In the genomic region with DNA sequence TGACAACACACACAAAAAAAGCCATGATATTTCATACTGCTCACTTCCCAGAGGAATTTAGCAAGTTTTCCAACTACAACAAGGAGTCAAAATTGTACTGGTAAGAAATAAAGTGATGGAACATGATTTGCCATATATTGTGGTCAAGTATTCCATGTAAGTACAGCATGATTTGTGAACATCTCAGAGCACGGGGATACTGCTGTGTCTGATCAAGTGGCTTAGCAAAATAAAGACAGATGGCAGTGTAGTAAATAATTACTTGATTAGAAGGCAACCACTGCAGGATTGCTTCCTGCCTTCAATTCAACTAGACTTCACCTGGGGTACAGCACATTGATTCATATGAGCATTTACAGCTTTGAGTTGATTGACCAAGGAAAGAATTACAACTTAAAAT, we compare ENCODE assay signal across 16 cellular contexts. TPM values are rescaled to one million over a fixed set of nuclear protein-coding genes. Genes with fewer than 3 reads are reported as not detected.
DNase-seq lines count a peak whose midpoint lies in the region; ATAC-seq, FAIRE-seq and TF ChIP-seq lines count a peak whose summit lies in the region.
"Had no signal": no experiment of that assay in that cellular context is flagged by ENCODE, and none has a peak within 500 bp of the region (broad histone marks: within the 10 kb centered on the region; RNA-seq: fewer than 3 reads in every experiment).

No MANE protein-coding gene starts in this region.

- H2AFZ ChIP-seq in H1 (ENCODE audit: low read length): 0 out of 2 replicates have a peak overlapping the region, but pooled peaks have one; percentile 14

- TF ChIP-seq EP300 in H1 (IDR thresholded peaks at IDR 0.05; ENCODE audit: borderline replicate concordance in 1 of 2, low read depth in 2 of 2, low read length in 2 of 2): no peak

- TF ChIP-seq POLR2A in H1 (IDR thresholded peaks at IDR 0.05; ENCODE audit: control extremely low read depth in 1 of 2, low read depth in 2 of 2, low read length in 2 of 2): no peak

- H3K14ac ChIP-seq in H1 (ENCODE audit: insufficient read length): no peak overlapping the region

- no peak overlapping the region; the same call in 1 of the 2 replicates for H2BK15ac ChIP-seq in H1 (ENCODE audit: low read length)

- H4K20me1 ChIP-seq in H1 (replicated peaks in 1 of 2; ENCODE audit: control insufficient read depth in 1 of 2, insufficient read depth in 2 of 2, low read length in 2 of 2): no peaks in the 10 kb centered on the region

- H3K23ac ChIP-seq in H1 (ENCODE audit: insufficient read length): no peak overlapping the region

- H2BK5ac ChIP-seq in H1 (ENCODE audit: low read depth, low read length): no peak overlapping the region

- H3K4ac ChIP-seq in H1 (replicated peaks; ENCODE audit: insufficient read length, low read depth, low read length): no peak overlapping the region

- H4K91ac ChIP-seq in H1 (replicated peaks; ENCODE audit: insufficient read length, low read length): no peak overlapping the region

- no peaks in the 10 kb centered on the region for H3K27me3 ChIP-seq in H1 (replicated peaks in 1 of 4; ENCODE audit: control insufficient read depth in 3 of 4, extremely low read depth in 1 of 4, insufficient read depth in 3 of 4, low read length in 3 of 4)

- POLR2A ChIA-PET in H1 (lab: Charles Lee; ENCODE audit: partially characterized antibody): no interaction called here

- H3K27ac ChIP-seq in H1 (ENCODE audit: low read depth, low read length) (no peak overlapping the region), substantia nigra (ENCODE audit: low read depth, low read length, poor library complexity, severe bottlenecking) (no peak overlapping the region)
- H3K27ac ChIP-seq: A549 had no signal

- peaks cover 0 to 7% (median 6%) of the 10 kb centered on the region in 4 experiments; a peak in 4 of 7 replicates for H3K4me1 ChIP-seq in H1 (replicated peaks in 1 of 4; ENCODE audit: control insufficient read depth in 3 of 4, insufficient read depth in 4 of 4, low read length in 3 of 4)
- H3K4me1 ChIP-seq: A549 had no signal

- H2BK20ac ChIP-seq in H1 (ENCODE audit: low read length): no peak overlapping the region

- H2BK120ac ChIP-seq in H1 (replicated peaks; ENCODE audit: low read depth, low read length): no peak overlapping the region

- no peak overlapping the region for H3K56ac ChIP-seq in H1 (replicated peaks; ENCODE audit: insufficient read length, low read depth, low read length)

- H3K4me2 ChIP-seq in H1 (ENCODE audit: insufficient read depth in 1 of 2, low read depth in 2 of 2, low read length in 2 of 2): no peak overlapping the region
- H3K4me2 ChIP-seq: A549, SK-N-SH had no signal

- 81% methylated on average over 1 of the region's 1 CpG; no CpG with 5 or more reads in 1 of the 2 experiments for WGBS in H1 (ENCODE audit: extremely low coverage in 1 of 2, insufficient coverage in 1 of 2, insufficient read length in 1 of 2, insufficient replicate concordance in 2 of 2, low coverage in 1 of 2, low lambda C conversion rate in 2 of 2, missing lambda C conversion rate in 1 of 2), 2 experiments

- H3K23me2 ChIP-seq in H1 (ENCODE audit: low read depth, low read length): no peaks in the 10 kb centered on the region; the same call in 1 of the 2 replicates

- no peaks in the 10 kb centered on the region for H3K9me3 ChIP-seq in H1 (ENCODE audit: insufficient read depth in 2 of 2, low read depth in 1 of 2, low read length in 1 of 2)
- H3K9me3 ChIP-seq: A549, SK-N-SH had no signal

- DNase-seq in D721Med (ENCODE audit: insufficient read length, low spot score) (no peak), NCI-H1417 treated with DMSO at 0.1 percent for 48 hours (lab: John Stamatoyannopoulos, UW) (peak; percentile 9), NCI-H446 treated with DMSO at 0.1 percent for 48 hours (lab: John Stamatoyannopoulos, UW) (peak; percentile 7), H1 (ENCODE audit: low read depth in 1 of 2, low spot score in 2 of 2) (no peak), substantia nigra (lab: John Stamatoyannopoulos, UW) (no peak), left lobe of liver (ENCODE audit: low spot score) (no peak)
- no peak for DNase-seq in stimulated activated CD4-positive, alpha-beta T cell treated with anti-CD3 and anti-CD28 coated beads, Interleukin-2, amount 100 ng/mL, for 48 hours
- DNase-seq: GDM1, Karpas-422, NCI-H1436, NCI-H2081, SIG-M5, SK-N-SH, T-helper 2 cell had no signal

- H3K9ac ChIP-seq in H1 (replicated peaks in 1 of 4; ENCODE audit: extremely low read depth in 1 of 4, low read depth in 3 of 4, low read length in 3 of 4): no peak overlapping the region
- H3K9ac ChIP-seq: SK-N-SH had no signal

- no peaks in the 10 kb centered on the region for H3K79me2 ChIP-seq in H1 (ENCODE audit: control insufficient read depth in 1 of 2, insufficient read depth in 2 of 2, low read length in 2 of 2)

- no peak overlapping the region for H4K8ac ChIP-seq in H1 (ENCODE audit: extremely low read depth, insufficient read depth, low read length)

- no peak overlapping the region for H2AK5ac ChIP-seq in H1 (ENCODE audit: low read depth, low read length)

- 0 out of 2 replicates have a peak overlapping the region, but pooled peaks have one; percentile 43 for H3K18ac ChIP-seq in H1 (ENCODE audit: extremely low read depth, low read length)

- H3K79me1 ChIP-seq in H1 (ENCODE audit: low read depth, low read length): no peaks in the 10 kb centered on the region

- H2BK12ac ChIP-seq in H1 (ENCODE audit: low read depth, low read length): no peak overlapping the region

- no peaks in the 10 kb centered on the region for H3K36me3 ChIP-seq in H1 (ENCODE audit: control insufficient read depth in 2 of 4, insufficient read depth in 4 of 4, low read length in 3 of 4)

- TF ChIP-seq RAD21 in H1 (IDR thresholded peaks at IDR 0.05 in 1 of 2, conservative IDR thresholded peaks at IDR 0.05 in 1 of 2; ENCODE audit: low read depth in 2 of 2, low read length in 2 of 2): no peak

- CTCF ChIA-PET in H1 (lab: Charles Lee; ENCODE audit: partially characterized antibody): interaction anchor here (1.1 kb wide), 1 partner anchor 17 kb away, joined by 3 read pairs; no protein-coding TSS in a partner anchor

- ATAC-seq in left lobe of liver: no peak
- ATAC-seq: A549, Panc1 had no signal

- no peak overlapping the region for H3K4me3 ChIP-seq in H1 (ENCODE audit: extremely low read depth in 1 of 4, insufficient read depth in 2 of 4, low read depth in 3 of 4, low read length in 4 of 4)
- H3K4me3 ChIP-seq: A549 had no signal

- peak; percentile 7 for TF ChIP-seq CTCF in D721Med (IDR thresholded peaks at IDR 0.05; ENCODE audit: insufficient read depth, missing control alignments)
- TF ChIP-seq CTCF in H1 (IDR thresholded peaks at IDR 0.05; ENCODE audit: control extremely low read depth in 1 of 3, insufficient read depth in 1 of 3, low read depth in 1 of 3, low read length in 3 of 3): no peak

- H4K5ac ChIP-seq in H1 (ENCODE audit: insufficient read length, low read depth, low read length): no peak overlapping the region

- FAIRE-seq in D721Med (lab: Jason Lieb, UNC) (peak; percentile 98), H1 (lab: Jason Lieb, UNC) (no peak)
- FAIRE-seq: A549 had no signal

TF ChIP-seq in H1, 55 proteins besides CTCF, POLR2A, EP300 and RAD21:
- TF ChIP-seq SP4 (IDR thresholded peaks at IDR 0.05; ENCODE audit: low read length) (no peak), ASH2L (IDR thresholded peaks at IDR 0.05; ENCODE audit: low read length) (no peak), SIN3A (conservative IDR thresholded peaks at IDR 0.05 in 1 of 2, IDR thresholded peaks at IDR 0.05 in 1 of 2; ENCODE audit: low read depth in 1 of 2, low read length in 2 of 2) (no peak), CEBPB (IDR thresholded peaks at IDR 0.05; ENCODE audit: low read depth, low read length) (no peak), SRF (IDR thresholded peaks at IDR 0.05; ENCODE audit: low read depth, low read length) (no peak), HDAC2 (IDR thresholded peaks at IDR 0.05; ENCODE audit: borderline replicate concordance in 1 of 2, low read depth in 2 of 2, low read length in 2 of 2) (no peak)

RNA-seq across cellular contexts. Expression of a gene that starts 51.6 kb away (rescaled TPM):
- total RNA-seq in H1 (2021; fragmentation: NEBNext Ultra II Directional; extraction: Animal tissue kit (Norgen Biotek cat#: 25700)): 246 and 259 TPM in 2 replicates
- 71.4 and 71.5 TPM in 2 replicates for polyA plus RNA-seq in H1 (2011; rRNA removed)
- polyA plus RNA-seq in H1 (2011; cell fraction: cytosol; rRNA removed): 89.6 TPM
- polyA plus RNA-seq in H1 (2011; cell fraction: nucleus; rRNA removed): 89.8 TPM
- 156 to 208 TPM (median 166 TPM) in 4 replicates for polyA plus RNA-seq in H1 (2012, experiment 1 of 2)
- 110 TPM for polyA plus RNA-seq in H1 (2012, experiment 2 of 2)
- 256 TPM for polyA plus RNA-seq in H1 (2013, experiment 1 of 2)
- polyA plus RNA-seq in H1 (2013, experiment 2 of 2): 255 TPM
- polyA minus RNA-seq in H1 (2011; rRNA and poly(A)+ RNA removed): 7.7 and 11.8 TPM in 2 replicates
- 51.4 TPM for polyA minus RNA-seq in H1 (2011; cell fraction: cytosol; rRNA and poly(A)+ RNA removed)
- polyA minus RNA-seq in H1 (2011; cell fraction: nucleus; rRNA and poly(A)+ RNA removed): 26.7 TPM
- 31.0 TPM for total RNA-seq in left lobe of liver

Comparison
In these comparisons a context has a peak if more than half of its experiments do, and no peak if none do; other contexts are left out.
1. DNase-seq: peak in NCI-H1417 treated with DMSO at 0.1 percent for 48 hours (single experiment) and NCI-H446 treated with DMSO at 0.1 percent for 48 hours (single experiment); none in D721Med (single experiment), H1 (0 of 2), stimulated activated CD4-positive, alpha-beta T cell treated with anti-CD3 and anti-CD28 coated beads, Interleukin-2, amount 100 ng/mL, for 48 hours (0 of 2), substantia nigra (0 of 49) and left lobe of liver (single experiment).